12 cellular contexts compared by ENCODE assay signal in genomic region chr7:70072220-70072619, GRCh38.
DNase-seq lines count a peak whose midpoint lies in the region; ATAC-seq, FAIRE-seq and TF ChIP-seq lines count a peak whose summit lies in the region.
"Had no signal": no experiment of that assay in that cellular context is flagged by ENCODE, and none has a peak within 500 bp of the region (broad histone marks: within the 10 kb centered on the region; RNA-seq: fewer than 3 reads in every experiment).

No MANE protein-coding gene starts in this region.

- no peaks in the 10 kb centered on the region for H3K36me3 ChIP-seq in pancreas
- H3K36me3 ChIP-seq: prostate gland had no signal

- H3K4me3 ChIP-seq in fibroblast of mammary gland (ENCODE audit: control insufficient read depth, low read depth, low read length) (no peak overlapping the region), pancreas (no peak overlapping the region)
- H3K4me3 ChIP-seq: prostate gland had no signal

- no peak for FAIRE-seq in pancreas (lab: Jason Lieb, UNC)

- intact Hi-C loops in pancreas (cut with DNase I) = no loop called here

- WGBS in pancreas, 2 donors = 16 to 37% methylated on average over 2 of the region's 2 CpGs

- no peaks in the 10 kb centered on the region for H3K9me3 ChIP-seq in pancreas
- H3K9me3 ChIP-seq: prostate gland had no signal

- no peak for TF ChIP-seq CTCF in fibroblast of mammary gland (conservative IDR thresholded peaks at IDR 0.05; ENCODE audit: control insufficient read depth, insufficient read depth, low read depth, low read length)
- TF ChIP-seq CTCF in pancreas (IDR thresholded peaks at IDR 0.05) = no peak

- ATAC-seq in pancreas (peak in 3 of 4 donors; percentile 64 to 80 (median 77)), HG03108 (IDR thresholded peaks at IDR 0.05; ENCODE audit: unreplicated experiment) (no peak)
- ATAC-seq: effector memory CD8-positive, alpha-beta T cell had no signal

- no peaks in the 10 kb centered on the region for H3K4me1 ChIP-seq in pancreas
- H3K4me1 ChIP-seq: prostate gland had no signal

- DNase-seq in H4 (ENCODE audit: low spot score) (peak; percentile 96), NCI-H510A treated with DMSO at 0.1 percent for 48 hours (lab: John Stamatoyannopoulos, UW) (peak; percentile 42), fibroblast of mammary gland (ENCODE audit: low read depth) (peak; percentile 66), pancreas (no peak), NOMO-1 treated with DMSO at 0.1 percent for 48 hours (lab: John Stamatoyannopoulos, UW; ENCODE audit: unreplicated experiment) (no peak), NCI-H1436 (lab: John Stamatoyannopoulos, UW) (no peak), putamen (ENCODE audit: low spot score) (no peak)
- DNase-seq: activated gamma-delta T cell; DND-41; effector memory CD8-positive, alpha-beta T cell had no signal

- no peak overlapping the region for H3K27ac ChIP-seq in pancreas
- H3K27ac ChIP-seq: prostate gland had no signal

- no peaks in the 10 kb centered on the region for H3K27me3 ChIP-seq in pancreas

Comparison
In these comparisons a context has a peak if more than half of its experiments do, and no peak if none do; other contexts are left out.
1. DNase-seq: peak in H4 (single experiment), NCI-H510A treated with DMSO at 0.1 percent for 48 hours (single experiment) and fibroblast of mammary gland (single experiment); none in pancreas (0 of 6), NOMO-1 treated with DMSO at 0.1 percent for 48 hours (single experiment), NCI-H1436 (single experiment) and putamen (single experiment).